In genomic region chr7:94584113-94584512, GRCh38 we compare ENCODE assay signal across 16 cellular contexts.
DNase-seq lines count a peak whose midpoint lies in the region; ATAC-seq, FAIRE-seq and TF ChIP-seq lines count a peak whose summit lies in the region.
"Had no signal": no experiment of that assay in that cellular context is flagged by ENCODE, and none has a peak within 500 bp of the region (broad histone marks: within the 10 kb centered on the region; RNA-seq: fewer than 3 reads in every experiment).

No MANE protein-coding gene starts in this region.

- no peaks in the 10 kb centered on the region for H3K27me3 ChIP-seq in HepG2 (ENCODE audit: control insufficient read depth in 1 of 2, insufficient read depth in 2 of 2, low read length in 2 of 2)
- H3K27me3 ChIP-seq: BE2C, hepatocyte had no signal

- no peak overlapping the region for H2AFZ ChIP-seq in HepG2 (ENCODE audit: low read length)
- H2AFZ ChIP-seq: hepatocyte had no signal

- FAIRE-seq in A549 (lab: Jason Lieb, UNC), result no peak
- no peak for FAIRE-seq in HepG2 (lab: Jason Lieb, UNC)
- no peak for FAIRE-seq in HTR-8/SVneo (lab: Jason Lieb, UNC)
- FAIRE-seq: GM18507 had no signal

- CTCF ChIA-PET in A549 (lab: Yijun Ruan, JAX) (interaction anchor here (1.6 kb wide), 1 partner anchor 72 kb away, joined by 4 read pairs; the partner anchor contains the start of gene SGCE), HepG2 (lab: Yijun Ruan, JAX; ENCODE audit: low intra/inter-chr PET ratio, low total read pairs) (no interaction called here)

- TF ChIP-seq EP300 in A549 (IDR thresholded peaks at IDR 0.05) (no peak), HepG2 (IDR thresholded peaks at IDR 0.05; ENCODE audit: low read depth in 2 of 2, low read length in 2 of 2) (no peak), HepG2 (CRISPR knock-in tag; IDR thresholded peaks at IDR 0.05; ENCODE audit: borderline replicate concordance) (no peak)

- H3K27ac ChIP-seq in A549 (peak overlapping the region; percentile 42 to 69; a peak in 5 of 6 replicates), HepG2 (ENCODE audit: extremely low read length, insufficient read depth, low read length) (no peak overlapping the region)
- H3K27ac ChIP-seq: hepatocyte had no signal

- BruUV-seq in HepG2 (replicated peaks; lab: Mats Ljungman, UMichigan), result no TSS peak

- no peaks in the 10 kb centered on the region for H3K79me2 ChIP-seq in HepG2 (ENCODE audit: insufficient read depth, low read length)
- H3K79me2 ChIP-seq: hepatocyte had no signal

- no peaks in the 10 kb centered on the region; a peak in 1 of 5 replicates for H3K36me3 ChIP-seq in HepG2 (replicated peaks in 1 of 2; ENCODE audit: control insufficient read depth in 1 of 2, insufficient read depth in 2 of 2, low read length in 2 of 2)

- H3K4me1 ChIP-seq in A549 (peaks cover 41% of the 10 kb centered on the region), HepG2 (ENCODE audit: insufficient read depth, low read length) (peaks cover 39% of the 10 kb centered on the region)
- H3K4me1 ChIP-seq: BE2C had no signal

- ATAC-seq in A549 (no peak; a peak in 1 of 6 replicates), HepG2 (peak; percentile 20; the same call in 2 of the 3 replicates)

- no peak for TF ChIP-seq RAD21 in A549 (conservative IDR thresholded peaks at IDR 0.05 in 1 of 2, IDR thresholded peaks at IDR 0.05 in 1 of 2)
- TF ChIP-seq RAD21 in HepG2 (CRISPR knock-in tag; IDR thresholded peaks at IDR 0.05), result no peak

- no peak overlapping the region for H3K9ac ChIP-seq in HepG2 (ENCODE audit: insufficient read depth, low read depth, low read length)

- DNase-seq in A549 (ENCODE audit: low read depth in 1 of 2, low spot score in 1 of 2) (no peak), LoVo (ENCODE audit: low spot score) (peak; percentile 59), astrocyte of the hippocampus (ENCODE audit: low read depth, low spot score) (peak; percentile 60), HepG2 (ENCODE audit: low spot score) (peak; percentile 38), NCI-H1048 (lab: John Stamatoyannopoulos, UW) (no peak), NCI-H1930 (lab: John Stamatoyannopoulos, UW) (no peak), HTR-8/SVneo (ENCODE audit: insufficient read length, low spot score) (no peak)
- DNase-seq in stimulated activated naive CD4-positive, alpha-beta T cell (lab: John Stamatoyannopoulos, UW), result no peak
- DNase-seq: activated CD4-positive, alpha-beta T cell treated with anti-CD3 and anti-CD28 coated beads for 1 hour; activated T-cell treated with anti-CD3 and anti-CD28 coated beads, Interleukin-2, amount 50 U/mL, for 24 hours; amygdala; BE2C; mesenchymal stem cell; stimulated activated CD4-positive, alpha-beta T cell treated with anti-CD3 and anti-CD28 coated beads, Interleukin-1b, Interleukin-23, amount 100 ng/mL, for 48 hours had no signal

- in situ Hi-C loops in HepG2 (cut with HindIII; ENCODE audit: extremely low pct_ligation_motif_present, low pct_unique_long_range_greater_than_20kb), result no loop called here

- no peak for TF ChIP-seq CTCF in A549 (IDR thresholded peaks at IDR 0.05)
- no peak for TF ChIP-seq CTCF in HepG2 (CRISPR knock-in tag; IDR thresholded peaks at IDR 0.05)

- POLR2A ChIA-PET in A549 (lab: Yijun Ruan, JAX) (no interaction called here), HepG2 (lab: Yijun Ruan, JAX) (interaction anchor here (1.3 kb wide), 1 partner anchor 71 kb away, joined by 4 read pairs; the partner anchor contains the start of gene SGCE)

- TF ChIP-seq POLR2A in A549 (IDR thresholded peaks at IDR 0.05; ENCODE audit: low read length) (no peak), HepG2 (IDR thresholded peaks at IDR 0.05; ENCODE audit: insufficient read depth in 1 of 2, low read depth in 2 of 2, low read length in 2 of 2) (no peak)

- peak overlapping the region; percentile 8 for H3K4me2 ChIP-seq in A549
- no peak overlapping the region for H3K4me2 ChIP-seq in HepG2 (ENCODE audit: low read depth, low read length)
- H3K4me2 ChIP-seq: hepatocyte had no signal

- H4K20me1 ChIP-seq in HepG2 (ENCODE audit: insufficient read depth, low read length), result no peaks in the 10 kb centered on the region

- intact Hi-C loops in HepG2 (cut with micrococcal nuclease; ENCODE audit: unreplicated experiment), result loop anchor here (5.0 kb wide), 1 partner anchor 38 kb away; no protein-coding TSS in a partner anchor

- 48% methylated on average over 1 of the region's 1 CpG for WGBS in A549 (ENCODE audit: missing lambda C conversion rate)
- WGBS in HepG2 (ENCODE audit: low lambda C conversion rate), result 50% methylated on average over 1 of the region's 1 CpG

- H3K4me3 ChIP-seq in A549, result no peak overlapping the region
- no peak overlapping the region for H3K4me3 ChIP-seq in HepG2 (replicated peaks in 1 of 3; ENCODE audit: insufficient read depth in 1 of 3, low read depth in 2 of 3, low read length in 3 of 3)
- H3K4me3 ChIP-seq: hepatocyte had no signal

- H3K9me3 ChIP-seq in A549 (no peaks in the 10 kb centered on the region), HepG2 (ENCODE audit: low read length) (no peaks in the 10 kb centered on the region)
- H3K9me3 ChIP-seq: BE2C had no signal

TF ChIP-seq in A549, 52 proteins besides CTCF, POLR2A, EP300 and RAD21:
- TF ChIP-seq SMC3 (IDR thresholded peaks at IDR 0.05) (0 out of 3 replicates have a peak, but pooled peaks have one; percentile 7), HOXB5 (CRISPR knock-in tag; IDR thresholded peaks at IDR 0.05) (no peak), MAFK (IDR thresholded peaks at IDR 0.05; ENCODE audit: partially characterized antibody) (no peak), TFCP2L1 (CRISPR knock-in tag; IDR thresholded peaks at IDR 0.05) (no peak), CEBPB (IDR thresholded peaks at IDR 0.05) (0 out of 4 replicates have a peak, but pooled peaks of 1 of the 2 experiments have one; percentile 20), ZSCAN20 (CRISPR knock-in tag; IDR thresholded peaks at IDR 0.05) (no peak)

TF ChIP-seq in HepG2, 621 proteins besides CTCF, POLR2A, EP300 and RAD21:
- TF ChIP-seq CEBPB (IDR thresholded peaks at IDR 0.05; ENCODE audit: borderline replicate concordance, low read depth, low read length) (peak; percentile 57; the same call in 1 of the 2 replicates), ZNF644 (CRISPR knock-in tag; IDR thresholded peaks at IDR 0.05; ENCODE audit: low read depth) (0 out of 2 replicates have a peak, but pooled peaks have one; percentile 15), ATF4 (CRISPR knock-in tag; IDR thresholded peaks at IDR 0.05) (peak in 1 of 2 experiments; percentile 91; a peak in 2 of 4 replicates), RNF2 (conservative IDR thresholded peaks at IDR 0.05; ENCODE audit: low read depth) (no peak), CEBPG (CRISPR knock-in tag; IDR thresholded peaks at IDR 0.05) (peak; percentile 74), ZNF451 (CRISPR knock-in tag; IDR thresholded peaks at IDR 0.05) (no peak), TEAD3 (CRISPR knock-in tag; optimal IDR thresholded peaks at IDR 0.05; ENCODE audit: borderline replicate concordance) (peak; percentile 29), GATAD2A (CRISPR knock-in tag; IDR thresholded peaks at IDR 0.05) (peak; percentile 39), ARID5B (CRISPR knock-in tag; IDR thresholded peaks at IDR 0.05) (peak; percentile 33; the same call in 1 of the 2 replicates)

Comparison
In these comparisons a context has a peak if more than half of its experiments do, and no peak if none do; other contexts are left out.
1. DNase-seq: peak in LoVo (single experiment), astrocyte of the hippocampus (single experiment) and HepG2 (single experiment); none in A549 (0 of 2), NCI-H1048 (single experiment), NCI-H1930 (0 of 2), stimulated activated naive CD4-positive, alpha-beta T cell (0 of 6) and HTR-8/SVneo (single experiment).
2. Of the 38 proteins assayed by ChIP-seq in both HepG2 and A549: peak only in HepG2: none; only in A549: SMC3; in both: none; in neither: 36; mixed calls (peak in some experiments, not most) for 1.